22 cellular contexts compared by ENCODE assay signal in genomic region chr3:8840556-8840955, GRCh38.
DNase-seq lines count a peak whose midpoint lies in the region; ATAC-seq and TF ChIP-seq lines count a peak whose summit lies in the region.
"Had no signal": no experiment of that assay in that cellular context is flagged by ENCODE, and none has a peak within 500 bp of the region (broad histone marks: within the 10 kb centered on the region; RNA-seq: fewer than 3 reads in every experiment).

No MANE protein-coding gene starts in this region.

- H2BK120ac ChIP-seq in mesenchymal stem cell (ENCODE audit: low read depth, low read length): no peak overlapping the region

- POLR2A ChIA-PET in CD8-positive, alpha-beta T cell (lab: Charles Lee): no interaction called here

- H3K4ac ChIP-seq in mesenchymal stem cell (ENCODE audit: low read depth in 1 of 2, low read length in 2 of 2): no peak overlapping the region

- H2AFZ ChIP-seq in mesenchymal stem cell (ENCODE audit: low read depth, low read length): no peak overlapping the region

- TF ChIP-seq POLR2A in heart left ventricle (IDR thresholded peaks at IDR 0.05): no peak

- DNase-seq in AG08396 (ENCODE audit: low spot score) (peak; percentile 34), RWPE2 (ENCODE audit: low spot score) (no peak), endodermal cell (peak; percentile 30), mesenchymal stem cell (peak; percentile 32), heart left ventricle (no peak), glutamatergic neuron (no peak)
- DNase-seq in CD8-positive, alpha-beta T cell: no peak
- DNase-seq: activated CD4-positive, alpha-beta T cell treated with anti-CD3 and anti-CD28 coated beads for 1 hour; Calu3; colonic mucosa; GDM1; kidney; midbrain; MV-4-11; NCI-H2029; NCI-H510A treated with DMSO at 0.1 percent for 48 hours; SJCRH30; stimulated activated naive CD8-positive, alpha-beta T cell treated with anti-CD3 and anti-CD28 coated beads, Interleukin-15, amount 100 ng/mL, for 72 hours; T-helper 9 cell had no signal

- peaks cover 7% of the 10 kb centered on the region for H3K4me1 ChIP-seq in RWPE2 (ENCODE audit: insufficient read depth, poor library complexity, severe bottlenecking)
- no peaks in the 10 kb centered on the region for H3K4me1 ChIP-seq in endodermal cell (ENCODE audit: control insufficient read depth, insufficient read depth, low read length)
- H3K4me1 ChIP-seq in mesenchymal stem cell (ENCODE audit: control insufficient read depth, insufficient read depth, low read depth, low read length): peaks cover 9% of the 10 kb centered on the region
- H3K4me1 ChIP-seq in CD8-positive, alpha-beta T cell (ENCODE audit: insufficient read depth, low read length): no peaks in the 10 kb centered on the region
- H3K4me1 ChIP-seq in heart left ventricle: no peaks in the 10 kb centered on the region
- H3K4me1 ChIP-seq: colonic mucosa, SJCRH30 had no signal

- H3K14ac ChIP-seq in mesenchymal stem cell (ENCODE audit: low read length in 2 of 2): no peak overlapping the region

- no peak overlapping the region for H4K8ac ChIP-seq in mesenchymal stem cell (ENCODE audit: low read length)

- H3K27ac Mint-ChIP-seq in endodermal cell (no peak overlapping the region), glutamatergic neuron (ENCODE audit: unreplicated experiment) (no peak overlapping the region)
- H3K27ac Mint-ChIP-seq in CD8-positive, alpha-beta T cell: no peak overlapping the region
- H3K27ac Mint-ChIP-seq: IgD-negative memory B cell; stimulated activated naive CD8-positive, alpha-beta T cell treated with anti-CD3 and anti-CD28 coated beads, Interleukin-15, amount 100 ng/mL, for 72 hours had no signal

- H2AK5ac ChIP-seq in mesenchymal stem cell (ENCODE audit: low read length, severe bottlenecking): no peak overlapping the region

- peaks cover 3% of the 10 kb centered on the region for H3K27me3 Mint-ChIP-seq in endodermal cell (ENCODE audit: insufficient read depth)
- no peaks in the 10 kb centered on the region for H3K27me3 Mint-ChIP-seq in CD8-positive, alpha-beta T cell (ENCODE audit: low read depth)
- peaks cover 2% of the 10 kb centered on the region for H3K27me3 Mint-ChIP-seq in glutamatergic neuron (ENCODE audit: unreplicated experiment)
- H3K27me3 Mint-ChIP-seq: IgD-negative memory B cell; stimulated activated naive CD8-positive, alpha-beta T cell treated with anti-CD3 and anti-CD28 coated beads, Interleukin-15, amount 100 ng/mL, for 72 hours had no signal

- H4K91ac ChIP-seq in mesenchymal stem cell (ENCODE audit: low read length): no peak overlapping the region

- peaks cover 2% of the 10 kb centered on the region for H3K79me1 ChIP-seq in mesenchymal stem cell (replicated peaks; ENCODE audit: low read length, poor library complexity, severe bottlenecking)

- H2BK5ac ChIP-seq in mesenchymal stem cell (ENCODE audit: low read depth, low read length, poor library complexity, severe bottlenecking): no peak overlapping the region

- H3K4me3 Mint-ChIP-seq in endodermal cell (no peak overlapping the region), glutamatergic neuron (ENCODE audit: unreplicated experiment) (no peak overlapping the region)
- no peak overlapping the region for H3K4me3 Mint-ChIP-seq in CD8-positive, alpha-beta T cell
- H3K4me3 Mint-ChIP-seq: IgD-negative memory B cell; neural crest cell; stimulated activated naive CD8-positive, alpha-beta T cell treated with anti-CD3 and anti-CD28 coated beads, Interleukin-15, amount 100 ng/mL, for 72 hours had no signal

- H3K36me3 Mint-ChIP-seq in endodermal cell (ENCODE audit: low read depth): no peaks in the 10 kb centered on the region
- no peaks in the 10 kb centered on the region for H3K36me3 Mint-ChIP-seq in CD8-positive, alpha-beta T cell
- H3K36me3 Mint-ChIP-seq in glutamatergic neuron (ENCODE audit: unreplicated experiment): peaks cover 5% of the 10 kb centered on the region

- H3K4me1 Mint-ChIP-seq in endodermal cell (peaks cover 25% of the 10 kb centered on the region), glutamatergic neuron (ENCODE audit: low read depth, unreplicated experiment) (peaks cover 18% of the 10 kb centered on the region)
- no peaks in the 10 kb centered on the region for H3K4me1 Mint-ChIP-seq in CD8-positive, alpha-beta T cell (ENCODE audit: low read depth)
- H3K4me1 Mint-ChIP-seq: IgD-negative memory B cell; stimulated activated naive CD8-positive, alpha-beta T cell treated with anti-CD3 and anti-CD28 coated beads, Interleukin-15, amount 100 ng/mL, for 72 hours had no signal

- CTCF ChIA-PET in CD8-positive, alpha-beta T cell (lab: Charles Lee): no interaction called here

- no peak overlapping the region for H3K4me2 ChIP-seq in mesenchymal stem cell (ENCODE audit: low read length, poor library complexity, severe bottlenecking)

- H3K27ac ChIP-seq in RWPE2 (ENCODE audit: poor library complexity, severe bottlenecking) (no peak overlapping the region), endodermal cell (ENCODE audit: low read depth, low read length) (no peak overlapping the region), mesenchymal stem cell (ENCODE audit: low read length, poor library complexity, severe bottlenecking) (no peak overlapping the region), heart left ventricle (no peak overlapping the region)
- no peak overlapping the region for H3K27ac ChIP-seq in CD8-positive, alpha-beta T cell (ENCODE audit: low read depth, low read length)
- H3K27ac ChIP-seq: colonic mucosa, SJCRH30 had no signal

- H3K4me3 ChIP-seq in RWPE2 (ENCODE audit: severe bottlenecking) (no peak overlapping the region), endodermal cell (ENCODE audit: low read length) (no peak overlapping the region), mesenchymal stem cell (ENCODE audit: insufficient read depth in 1 of 2, low read depth in 1 of 2, low read length in 2 of 2) (no peak overlapping the region), heart left ventricle (no peak overlapping the region)
- H3K4me3 ChIP-seq in CD8-positive, alpha-beta T cell (ENCODE audit: low read depth, low read length): no peak overlapping the region
- H3K4me3 ChIP-seq: colonic mucosa, SJCRH30 had no signal

- intact Hi-C loops in CD8-positive, alpha-beta T cell (cut with DNase I, micrococcal nuclease): no loop called here
- intact Hi-C loops in heart left ventricle (cut with DNase I): no loop called here

- no peak overlapping the region for H2BK15ac ChIP-seq in mesenchymal stem cell (ENCODE audit: low read depth, poor library complexity, severe bottlenecking)

- no peak overlapping the region for H2BK12ac ChIP-seq in mesenchymal stem cell (ENCODE audit: low read length in 2 of 2)

- H3K9ac ChIP-seq in endodermal cell (ENCODE audit: extremely low read depth, low read length, poor library complexity, severe bottlenecking) (no peak overlapping the region), mesenchymal stem cell (ENCODE audit: low read length) (no peak overlapping the region)

- H3K9me3 ChIP-seq in RWPE2 (ENCODE audit: severe bottlenecking) (no peaks in the 10 kb centered on the region), endodermal cell (ENCODE audit: control insufficient read depth, low read length) (peaks cover 10% of the 10 kb centered on the region), mesenchymal stem cell (ENCODE audit: control insufficient read depth, low read length) (no peaks in the 10 kb centered on the region), heart left ventricle (no peaks in the 10 kb centered on the region)
- H3K9me3 ChIP-seq in CD8-positive, alpha-beta T cell (ENCODE audit: low read length): no peaks in the 10 kb centered on the region
- H3K9me3 ChIP-seq: colonic mucosa, SJCRH30 had no signal

- 88 to 90% methylated on average over 4 to 5 of the region's 5 CpGs for WGBS in endodermal cell (ENCODE audit: insufficient coverage in 1 of 2, insufficient read length in 1 of 2), 2 experiments
- WGBS in mesenchymal stem cell: 58% methylated on average over 4 of the region's 5 CpGs
- 66 to 75% (median 73%) methylated on average over 5 of the region's 5 CpGs for WGBS in heart left ventricle, 4 donors

- H3K36me3 ChIP-seq in RWPE2 (ENCODE audit: low read depth) (peaks cover 4% of the 10 kb centered on the region; the same call in 1 of the 2 replicates), endodermal cell (ENCODE audit: control insufficient read depth, insufficient read depth, low read length) (no peaks in the 10 kb centered on the region), mesenchymal stem cell (ENCODE audit: control insufficient read depth in 1 of 2, insufficient read depth in 2 of 2, low read depth in 1 of 2, low read length in 2 of 2) (no peaks in the 10 kb centered on the region), heart left ventricle (no peaks in the 10 kb centered on the region)
- H3K36me3 ChIP-seq in CD8-positive, alpha-beta T cell (ENCODE audit: insufficient read depth, low read length): no peaks in the 10 kb centered on the region
- H3K36me3 ChIP-seq: colonic mucosa, SJCRH30 had no signal

- H3K18ac ChIP-seq in mesenchymal stem cell (ENCODE audit: low read depth in 1 of 2, low read length in 2 of 2): no peak overlapping the region

- no peak for TF ChIP-seq CTCF in RWPE2 (IDR thresholded peaks at IDR 0.05; ENCODE audit: poor library complexity, severe bottlenecking)
- TF ChIP-seq CTCF in endodermal cell (conservative IDR thresholded peaks at IDR 0.05): no peak
- TF ChIP-seq CTCF in CD8-positive, alpha-beta T cell (IDR thresholded peaks at IDR 0.05): no peak
- TF ChIP-seq CTCF in heart left ventricle (IDR thresholded peaks at IDR 0.05): no peak
- TF ChIP-seq CTCF in glutamatergic neuron (IDR thresholded peaks at IDR 0.05; ENCODE audit: partially characterized antibody, unreplicated experiment): no peak

- no peaks in the 10 kb centered on the region for H3K9me3 Mint-ChIP-seq in endodermal cell
- no peaks in the 10 kb centered on the region for H3K9me3 Mint-ChIP-seq in CD8-positive, alpha-beta T cell
- H3K9me3 Mint-ChIP-seq in glutamatergic neuron (ENCODE audit: unreplicated experiment): peaks cover 2% of the 10 kb centered on the region
- H3K9me3 Mint-ChIP-seq: IgD-negative memory B cell; neural crest cell; stimulated activated naive CD8-positive, alpha-beta T cell treated with anti-CD3 and anti-CD28 coated beads, Interleukin-15, amount 100 ng/mL, for 72 hours had no signal

- ATAC-seq in RWPE2 (ENCODE audit: low read depth) (peak; percentile 66), heart left ventricle (no peak), HG02852 (IDR thresholded peaks at IDR 0.05; ENCODE audit: unreplicated experiment) (no peak)
- ATAC-seq in CD8-positive, alpha-beta T cell: no peak
- ATAC-seq: stimulated activated naive CD8-positive, alpha-beta T cell treated with anti-CD3 and anti-CD28 coated beads, Interleukin-15, amount 100 ng/mL, for 72 hours had no signal

- H3K27me3 ChIP-seq in RWPE2 (ENCODE audit: insufficient read depth, poor library complexity, severe bottlenecking) (no peaks in the 10 kb centered on the region), endodermal cell (ENCODE audit: control insufficient read depth, insufficient read depth, low read length, poor library complexity, severe bottlenecking) (no peaks in the 10 kb centered on the region), mesenchymal stem cell (ENCODE audit: control insufficient read depth in 1 of 2, insufficient read depth in 1 of 2, low read length in 2 of 2) (peaks cover 0 to 6% of the 10 kb centered on the region in 2 experiments), heart left ventricle (no peaks in the 10 kb centered on the region)
- H3K27me3 ChIP-seq in CD8-positive, alpha-beta T cell (ENCODE audit: insufficient read depth, low read length): no peaks in the 10 kb centered on the region
- H3K27me3 ChIP-seq: colonic mucosa, SJCRH30 had no signal

- no peak overlapping the region for H3K23ac ChIP-seq in mesenchymal stem cell (ENCODE audit: low read length in 2 of 2)

Comparison
In these comparisons a context has a peak if more than half of its experiments do, and no peak if none do; other contexts are left out.
1. DNase-seq: peak in AG08396 (single experiment), endodermal cell (single experiment) and mesenchymal stem cell (single experiment); none in RWPE2 (single experiment), CD8-positive, alpha-beta T cell (0 of 7), heart left ventricle (0 of 5) and glutamatergic neuron (single experiment).